Comparison of ENCODE assay signal across 8 cellular contexts in genomic region chr4:122716825-122717448, GRCh38. TPM values are rescaled to one million over a fixed set of nuclear protein-coding genes. Genes with fewer than 3 reads are reported as not detected.
A peak's percentile ranks its signal among the peaks of the same experiment; 100 is the strongest.
DNase-seq lines count a peak whose midpoint lies in the region; ATAC-seq and TF ChIP-seq lines count a peak whose summit lies in the region.

No MANE protein-coding gene starts in this region.

- H3K9ac ChIP-seq in adipocyte (ENCODE audit: low read length) = no peak overlapping the region

- H3K27me3 ChIP-seq in adipocyte (replicated peaks; ENCODE audit: control insufficient read depth, insufficient read depth, low read length) (no peaks in the 10 kb centered on the region), left ventricle myocardium inferior (ENCODE audit: low read depth) (no peaks in the 10 kb centered on the region), gastrocnemius medialis (no peaks in the 10 kb centered on the region)

- H3K36me3 ChIP-seq in adipocyte (ENCODE audit: control insufficient read depth, insufficient read depth, low read length, severe bottlenecking) (no peaks in the 10 kb centered on the region), left ventricle myocardium inferior (no peaks in the 10 kb centered on the region), gastrocnemius medialis (no peaks in the 10 kb centered on the region)

- DNase-seq in ELF-1 (ENCODE audit: low read depth, low spot score) = peak; percentile 39
- DNase-seq in HuH-7.5 (ENCODE audit: low spot score) = peak; percentile 29
- DNase-seq in T-helper 1 cell = peak in 4 of 5 donors; percentile 50 to 77 (median 57)
- peak; percentile 91 for DNase-seq in adipocyte (ENCODE audit: low read depth)
- peak; percentile 44 for DNase-seq in left ventricle myocardium inferior
- DNase-seq in gastrocnemius medialis = peak; percentile 18 to 45
- no peak for DNase-seq in NCI-H1048 (lab: John Stamatoyannopoulos, UW)

- H3K27ac ChIP-seq in left ventricle myocardium inferior (replicated peaks) (no peak overlapping the region), gastrocnemius medialis (no peak overlapping the region)

- H3K4me1 ChIP-seq in adipocyte (ENCODE audit: control insufficient read depth, insufficient read depth, low read length) (peaks cover 20% of the 10 kb centered on the region), left ventricle myocardium inferior (peaks cover 19% of the 10 kb centered on the region), gastrocnemius medialis (no peaks in the 10 kb centered on the region)

- H3K4me3 ChIP-seq in adipocyte (ENCODE audit: low read length) (no peak overlapping the region), left ventricle myocardium inferior (no peak overlapping the region), gastrocnemius medialis (no peak overlapping the region)

- intact Hi-C loops in left ventricle myocardium inferior (cut with micrococcal nuclease) = no loop called here
- intact Hi-C loops in gastrocnemius medialis (cut with DNase I; ENCODE audit: low total_unique reads) = loop anchor here (1.0 kb wide), 1 partner anchor 114 kb away; no protein-coding TSS in a partner anchor

- ATAC-seq in GM21447 (IDR thresholded peaks at IDR 0.05; ENCODE audit: unreplicated experiment) = peak; percentile 87
- ATAC-seq in gastrocnemius medialis = peak; percentile 68 to 82

- in situ Hi-C loops in gastrocnemius medialis (cut with MboI; ENCODE audit: low sequenced_read_pairs in 4 of 4) = loop anchor here in 1 of 4 donors (10.0 kb wide), 1 partner anchor 112 kb away; no protein-coding TSS in a partner anchor

- peak; percentile 87 for TF ChIP-seq CTCF in left ventricle myocardium inferior (IDR thresholded peaks at IDR 0.05; ENCODE audit: borderline replicate concordance)
- TF ChIP-seq CTCF in gastrocnemius medialis (IDR thresholded peaks at IDR 0.05 in 4 of 5, conservative IDR thresholded peaks at IDR 0.05 in 1 of 5) = peak; percentile 55 to 80 (median 59)

- no peak for TF ChIP-seq POLR2A in gastrocnemius medialis (IDR thresholded peaks at IDR 0.05)

- H3K9me3 ChIP-seq in adipocyte (ENCODE audit: control insufficient read depth, low read length) (no peaks in the 10 kb centered on the region), left ventricle myocardium inferior (replicated peaks) (no peaks in the 10 kb centered on the region), gastrocnemius medialis (no peaks in the 10 kb centered on the region)

RNA-seq across cellular contexts. Expression of gene BBS12, which starts 15.6 kb away (rescaled TPM):
- total RNA-seq in left ventricle myocardium inferior = 5.4 TPM
- 1 to 10 TPM in 3 of 4 donors, under 1 TPM in 1; 0.61 to 1.9 (median 1.3) TPM for total RNA-seq in gastrocnemius medialis
